ENCODE assay signal across 8 cellular contexts in genomic region chr12:56188786-56189335, GRCh38. TPM values are rescaled to one million over a fixed set of nuclear protein-coding genes. Genes with fewer than 3 reads are reported as not detected.
A peak's percentile ranks its signal among the peaks of the same experiment; 100 is the strongest.
DNase-seq lines count a peak whose midpoint lies in the region; ATAC-seq and TF ChIP-seq lines count a peak whose summit lies in the region.

No MANE protein-coding gene starts in this region.

- H3K4me2 ChIP-seq in OCI-LY3 (ENCODE audit: low read length) = peak overlapping the region; percentile 95

- H3K36me3 ChIP-seq in OCI-LY3 (replicated peaks; ENCODE audit: low read depth, low read length) (peaks cover 25% of the 10 kb centered on the region), tibial artery (peaks cover 21 to 34% (median 29%) of the 10 kb centered on the region in 3 donors)

- H3K27ac ChIP-seq in OCI-LY3 (ENCODE audit: low read length) = peak overlapping the region; percentile 56
- H3K27ac ChIP-seq in tibial artery = peak overlapping the region; percentile 94 to 99

- no peaks in the 10 kb centered on the region for H3K9me3 ChIP-seq in OCI-LY3 (ENCODE audit: insufficient read depth, low read length)
- H3K9me3 ChIP-seq in tibial artery = no peaks in the 10 kb centered on the region

- no peak overlapping the region; the same call in 1 of the 2 replicates for H2AFZ ChIP-seq in OCI-LY3 (ENCODE audit: low read depth, low read length)

- ATAC-seq in GM19328 (IDR thresholded peaks at IDR 0.05; ENCODE audit: unreplicated experiment) (peak; percentile 12), GM21526 (IDR thresholded peaks at IDR 0.05; ENCODE audit: low FRiP score, unreplicated experiment) (no peak)

- TF ChIP-seq CTCF in OCI-LY3 (IDR thresholded peaks at IDR 0.05; ENCODE audit: low read depth, low read length) (no peak), choroid plexus epithelial cell (conservative IDR thresholded peaks at IDR 0.05; ENCODE audit: low read depth, low read length) (no peak), tibial artery (IDR thresholded peaks at IDR 0.05) (no peak)

- peak overlapping the region; percentile 90 for H3K9ac ChIP-seq in OCI-LY3 (ENCODE audit: low read length)

- H4K20me1 ChIP-seq in OCI-LY3 (ENCODE audit: insufficient read depth, low read length) = peaks cover 9% of the 10 kb centered on the region; the same call in 1 of the 2 replicates

- H3K4me3 ChIP-seq in OCI-LY3 (ENCODE audit: low read length) (peak overlapping the region; percentile 89), choroid plexus epithelial cell (ENCODE audit: low read depth, low read length) (peak overlapping the region; percentile 77), tibial artery (peak overlapping the region; percentile 92 to 95)

- DNase-seq in AG20443 (ENCODE audit: low spot score) (peak; percentile 24), choroid plexus epithelial cell (ENCODE audit: low read depth) (no peak), medulla oblongata (ENCODE audit: extremely low spot score) (peak; percentile 21), tibial artery (no peak), mesenteric fat pad (ENCODE audit: low spot score) (no peak)

- H3K27me3 ChIP-seq in OCI-LY3 (ENCODE audit: low read depth, low read length) = no peaks in the 10 kb centered on the region
- H3K27me3 ChIP-seq in tibial artery = no peaks in the 10 kb centered on the region

- H3K4me1 ChIP-seq in OCI-LY3 (ENCODE audit: low read length) = peaks cover 19% of the 10 kb centered on the region
- peaks cover 0 to 28% (median 23%) of the 10 kb centered on the region in 4 donors for H3K4me1 ChIP-seq in tibial artery

- peaks cover 31% of the 10 kb centered on the region for H3K79me2 ChIP-seq in OCI-LY3 (ENCODE audit: low read length)

- intact Hi-C loops in tibial artery (cut with DNase I; ENCODE audit: low total_unique reads) = loop anchor here (2.0 kb wide), 1 partner anchor 62 kb away; no protein-coding TSS in a partner anchor

RNA-seq across cellular contexts. Expression of gene SMARCC2, which starts 0.4 kb away (rescaled TPM):
- 113 TPM for total RNA-seq in mesenteric fat pad

RNA-seq across cellular contexts. Expression of gene MYL6, which starts 30.7 kb away (rescaled TPM):
- 2,743 TPM for total RNA-seq in mesenteric fat pad

RNA-seq across cellular contexts. Expression of gene RNF41, which starts 32.9 kb away (rescaled TPM):
- total RNA-seq in mesenteric fat pad = 93.8 TPM

RNA-seq across cellular contexts. Expression of gene NABP2, which starts 35.3 kb away (rescaled TPM):
- 18.2 TPM for total RNA-seq in mesenteric fat pad

RNA-seq across cellular contexts. Expression of gene MYL6B, which starts 36.5 kb away (rescaled TPM):
- 41.3 TPM for total RNA-seq in mesenteric fat pad

Comparison
In these comparisons a context has a peak if more than half of its experiments do, and no peak if none do; other contexts are left out.
1. DNase-seq: peak in AG20443 (single experiment) and medulla oblongata (single experiment); none in choroid plexus epithelial cell (single experiment), tibial artery (0 of 2) and mesenteric fat pad (single experiment).
2. Peak in every context shown above with its lines, with median percentiles within 50 percentile points of each other: H3K4me3 ChIP-seq.